Comparison of ENCODE assay signal across 8 cellular contexts in genomic region chr13:52010890-52011689, GRCh38. TPM values are rescaled to one million over a fixed set of nuclear protein-coding genes. Genes with fewer than 3 reads are reported as not detected.
A peak's percentile ranks its signal among the peaks of the same experiment; 100 is the strongest.
DNase-seq lines count a peak whose midpoint lies in the region; ATAC-seq and TF ChIP-seq lines count a peak whose summit lies in the region.

Gene ATP7B (minus strand): TSS chr13:52011450. CDS start chr13:52011337, 113 bp downstream.

- H3K9me3 ChIP-seq in ES-I3 (ENCODE audit: control insufficient read depth, insufficient read depth, low read length) (0 out of 2 replicates have a peak, but pooled peaks cover under 1% of the 10 kb centered on the region), liver (ENCODE audit: control insufficient read depth in 4 of 4, low read length in 3 of 4) (no peaks in the 10 kb centered on the region)

- peak within 1 kb of the TSS; percentile 72 to 84 for H3K27ac ChIP-seq in liver (ENCODE audit: low read depth in 1 of 2, low read length in 2 of 2)

- 1% methylated on average over 49 of the region's 49 CpGs for WGBS in liver

- H3K4me1 ChIP-seq in ES-I3 (ENCODE audit: insufficient read depth, low read length) (no peaks in the 10 kb centered on the region), liver (ENCODE audit: control insufficient read depth in 4 of 4, insufficient read depth in 4 of 4, low read length in 3 of 4) (peaks cover 4 to 54% (median 41%) of the 10 kb centered on the region in 4 donors)

- DNase-seq in SW480 (ENCODE audit: low spot score) (peak; percentile 43), cerebellum (ENCODE audit: low spot score) (peak; percentile 21), NCI-H774 (lab: John Stamatoyannopoulos, UW) (no peak)
- DNase-seq in stimulated activated CD8-positive, alpha-beta memory T cell treated with anti-CD3 and anti-CD28 coated beads, Interleukin-12 subunit alpha, Interleukin-12 subunit beta, amount 100 ng/mL, for 1 hour (ENCODE audit: low read depth), result peak; percentile 0

- no peaks in the 10 kb centered on the region for H3K27me3 ChIP-seq in liver (ENCODE audit: control insufficient read depth in 4 of 4, insufficient read depth in 4 of 4, low read length in 3 of 4)

- H3K36me3 ChIP-seq in ES-I3 (ENCODE audit: insufficient read depth, low read length) (no peaks in the 10 kb centered on the region; the same call in 1 of the 2 replicates), liver (ENCODE audit: control insufficient read depth in 4 of 4, insufficient read depth in 3 of 4, low read depth in 1 of 4, low read length in 3 of 4) (no peaks in the 10 kb centered on the region)

- TF ChIP-seq CTCF in liver (IDR thresholded peaks at IDR 0.05; ENCODE audit: low read depth, low read length, missing input control), result no peak

- peak within 1 kb of the TSS; percentile 84 to 98 (median 95) for H3K4me3 ChIP-seq in liver (ENCODE audit: low read depth in 1 of 3, low read length in 3 of 3)

- peak in 1 of 2 donors; percentile 9 for TF ChIP-seq RAD21 in liver (IDR thresholded peaks at IDR 0.05)

- peak; percentile 9 for ATAC-seq in HG02885 (IDR thresholded peaks at IDR 0.05; ENCODE audit: poor library complexity, unreplicated experiment)
- no peak for ATAC-seq in GM18519 (IDR thresholded peaks at IDR 0.05; ENCODE audit: low FRiP score, unreplicated experiment)

- H3K9ac ChIP-seq in ES-I3 (ENCODE audit: low read depth, low read length), result peak within 1 kb of the TSS; percentile 98
- peak within 1 kb of the TSS; percentile 95 to 100 for H3K9ac ChIP-seq in liver (ENCODE audit: low read depth in 1 of 2, low read length in 2 of 2)

TF ChIP-seq in liver, 16 proteins besides CTCF, POLR2A, EP300 and RAD21:
- TF ChIP-seq YY1 (IDR thresholded peaks at IDR 0.05) (no peak), JUND (IDR thresholded peaks at IDR 0.05) (no peak), HNF4A (conservative IDR thresholded peaks at IDR 0.05) (peak in 1 of 2 donors; percentile 18), HNF4G (IDR thresholded peaks at IDR 0.05) (no peak), RXRA (IDR thresholded peaks at IDR 0.05) (peak in 1 of 2 donors; percentile 13)

RNA-seq across cellular contexts. Expression of gene ATP7B, which starts in this region (rescaled TPM):
- total RNA-seq in cerebellum, result 22.4 TPM
- 10 to 100 TPM; 34.1 to 37.7 TPM for total RNA-seq in liver
- polyA plus RNA-seq in liver, result 10 to 100 TPM in 1 of 2 donors, 1 to 10 TPM in 1; 8.0 to 10.1 TPM
